ENCODE assay signal across 16 cellular contexts in the genomic region with DNA sequence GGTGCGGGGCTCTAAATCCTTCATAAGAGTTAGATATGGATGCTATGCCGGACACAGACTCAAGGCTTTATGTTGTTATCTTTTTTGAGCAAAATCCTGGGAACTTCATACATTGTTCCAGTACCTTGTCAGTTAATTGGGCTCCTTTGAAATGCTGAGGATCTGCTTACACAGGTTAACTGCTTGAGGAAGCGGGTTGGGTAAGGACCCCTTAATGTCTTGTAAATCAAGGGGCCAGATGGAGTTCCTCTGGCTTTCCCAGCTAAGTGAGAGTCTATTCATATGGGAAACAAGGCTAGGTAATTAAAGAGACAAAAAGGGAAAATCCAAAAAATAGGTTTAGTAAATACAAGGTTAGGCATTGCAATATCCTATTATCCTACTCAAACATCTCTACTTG.
DNase-seq lines count a peak whose midpoint lies in the region; ATAC-seq and TF ChIP-seq lines count a peak whose summit lies in the region.
"Had no signal": no experiment of that assay in that cellular context is flagged by ENCODE, and none has a peak within 500 bp of the region (broad histone marks: within the 10 kb centered on the region; RNA-seq: fewer than 3 reads in every experiment).

No MANE protein-coding gene starts in this region.

- H4K20me1 ChIP-seq in H9 (ENCODE audit: control insufficient read depth, insufficient read depth, insufficient read length) (no peaks in the 10 kb centered on the region), neural progenitor cell (ENCODE audit: low read depth) (no peaks in the 10 kb centered on the region)

- H3K9me3 ChIP-seq in H9 (ENCODE audit: control insufficient read depth, low read depth, low read length) (no peaks in the 10 kb centered on the region), NT2/D1 (ENCODE audit: insufficient read depth, low read length) (no peaks in the 10 kb centered on the region), iPS-15b (ENCODE audit: control insufficient read depth, insufficient read depth, low read length) (no peaks in the 10 kb centered on the region), neural progenitor cell (ENCODE audit: low read depth) (no peaks in the 10 kb centered on the region)
- H3K9me3 ChIP-seq: Caco-2, SK-N-SH had no signal

- H3K4me1 ChIP-seq in H9 (ENCODE audit: insufficient read depth, low read length) (no peaks in the 10 kb centered on the region), NT2/D1 (ENCODE audit: insufficient read depth, insufficient read length) (peaks cover 3% of the 10 kb centered on the region), iPS-15b (ENCODE audit: control insufficient read depth, insufficient read depth, low read length) (peaks cover 15% of the 10 kb centered on the region), neural progenitor cell (peaks cover 21% of the 10 kb centered on the region)

- H2AFZ ChIP-seq in H9 (ENCODE audit: low read length), result no peak overlapping the region
- no peak overlapping the region for H2AFZ ChIP-seq in neural progenitor cell (replicated peaks)

- H3T11ph ChIP-seq in H9 (ENCODE audit: low read length), result no peak overlapping the region

- no peak overlapping the region for H4K8ac ChIP-seq in H9 (replicated peaks; ENCODE audit: insufficient read length, low read depth, low read length)

- H3K27ac ChIP-seq in H9 (ENCODE audit: insufficient read length, low read depth, low read length), result no peak overlapping the region
- H3K27ac ChIP-seq in neural progenitor cell, result no peak overlapping the region

- H3K79me2 ChIP-seq in H9 (ENCODE audit: insufficient read depth, low read length), result no peaks in the 10 kb centered on the region
- no peaks in the 10 kb centered on the region for H3K79me2 ChIP-seq in neural progenitor cell (ENCODE audit: low read depth)

- TF ChIP-seq CTCF in H9 (conservative IDR thresholded peaks at IDR 0.05) (no peak), neural progenitor cell (IDR thresholded peaks at IDR 0.05) (no peak)

- H3K27me3 ChIP-seq in H9 (ENCODE audit: insufficient read depth, low read length) (peaks cover 54% of the 10 kb centered on the region), NT2/D1 (ENCODE audit: insufficient read depth, insufficient read length) (peaks cover 92% of the 10 kb centered on the region), iPS-15b (ENCODE audit: control insufficient read depth, insufficient read depth, low read length) (peaks cover 86% of the 10 kb centered on the region), neural progenitor cell (peaks cover 82% of the 10 kb centered on the region)

- H3K4ac ChIP-seq in H9 (ENCODE audit: low read depth, low read length), result no peak overlapping the region

- peak overlapping the region in 1 of 3 experiments; percentile 24; a peak in 2 of 7 replicates for H3K27ac Mint-ChIP-seq in H9
- no peak overlapping the region for H3K27ac Mint-ChIP-seq in neural progenitor cell
- H3K27ac Mint-ChIP-seq in activated CD4-positive, alpha-beta T cell treated with anti-CD3 and anti-CD28 coated beads, Interleukin-2, amount 10 ng/mL, durations not matched to agents 7 days and 5 days, result no peak overlapping the region
- H3K27ac Mint-ChIP-seq: CD4-positive, alpha-beta T cell; IgD-negative memory B cell had no signal

- H3K4me3 ChIP-seq in NT2/D1 (ENCODE audit: insufficient read length, low read depth) (no peak overlapping the region), iPS-15b (ENCODE audit: low read depth, low read length) (peak overlapping the region; percentile 6), neural progenitor cell (peak overlapping the region; percentile 44)

- no peak overlapping the region for H2BK5ac ChIP-seq in H9 (ENCODE audit: insufficient read length, low read length)

- H3K4me2 ChIP-seq in H9 (ENCODE audit: insufficient read depth, insufficient read length, low read length), result peak overlapping the region; percentile 90
- H3K4me2 ChIP-seq in neural progenitor cell, result peak overlapping the region; percentile 69
- H3K4me2 ChIP-seq: SK-N-SH had no signal

- no peak overlapping the region for H3K9ac ChIP-seq in H9 (ENCODE audit: extremely low read depth, insufficient read length, low read length)
- H3K9ac ChIP-seq in NT2/D1 (ENCODE audit: insufficient read length, low read depth), result no peak overlapping the region
- H3K9ac ChIP-seq in iPS-15b (ENCODE audit: low read depth, low read length), result no peak overlapping the region
- no peak overlapping the region for H3K9ac ChIP-seq in neural progenitor cell
- H3K9ac ChIP-seq: SK-N-SH had no signal

- H3K27me3 Mint-ChIP-seq in H9 (ENCODE audit: low read depth), result peaks cover 100% of the 10 kb centered on the region
- H3K27me3 Mint-ChIP-seq in neural progenitor cell (ENCODE audit: insufficient read depth, low read depth), result peaks cover 2% of the 10 kb centered on the region
- no peaks in the 10 kb centered on the region for H3K27me3 Mint-ChIP-seq in activated CD4-positive, alpha-beta T cell treated with anti-CD3 and anti-CD28 coated beads, Interleukin-2, amount 10 ng/mL, durations not matched to agents 7 days and 5 days

- ATAC-seq in GM19455 (IDR thresholded peaks at IDR 0.05; ENCODE audit: unreplicated experiment), result no peak

- no peak overlapping the region for H2BK20ac ChIP-seq in H9 (ENCODE audit: low read depth, low read length, poor library complexity, severe bottlenecking)

- WGBS in H9 (ENCODE audit: extremely low coverage, insufficient read length, low lambda C conversion rate), result no CpG with 5 or more reads among the region's 3 CpGs

- H3K23ac ChIP-seq in H9 (ENCODE audit: insufficient read length, low read depth, low read length), result no peak overlapping the region

- H3K23me2 ChIP-seq in H9 (ENCODE audit: insufficient read length, low read depth, low read length, poor library complexity, severe bottlenecking), result peaks cover 4% of the 10 kb centered on the region

- peak overlapping the region; percentile 32 to 75; a peak in 4 of 5 replicates for H3K4me3 Mint-ChIP-seq in H9
- no peak overlapping the region for H3K4me3 Mint-ChIP-seq in neural progenitor cell
- H3K4me3 Mint-ChIP-seq in activated CD4-positive, alpha-beta T cell treated with anti-CD3 and anti-CD28 coated beads, Interleukin-2, amount 10 ng/mL, durations not matched to agents 7 days and 5 days, result no peak overlapping the region
- H3K4me3 Mint-ChIP-seq: CD4-positive, alpha-beta T cell; IgD-negative memory B cell had no signal

- no peak overlapping the region for H3K56ac ChIP-seq in H9 (ENCODE audit: insufficient read length, low read depth, low read length)

- H3K4me1 Mint-ChIP-seq in H9 (peaks cover 34 to 35% of the 10 kb centered on the region in 2 experiments), neural progenitor cell (peaks cover 17% of the 10 kb centered on the region)
- peaks cover 18% of the 10 kb centered on the region for H3K4me1 Mint-ChIP-seq in activated CD4-positive, alpha-beta T cell treated with anti-CD3 and anti-CD28 coated beads, Interleukin-2, amount 10 ng/mL, durations not matched to agents 7 days and 5 days

- no peak overlapping the region for H4K91ac ChIP-seq in H9 (ENCODE audit: insufficient read length, low read depth, low read length)

- H3K36me3 ChIP-seq in NT2/D1 (ENCODE audit: insufficient read depth, insufficient read length, low read length), result no peaks in the 10 kb centered on the region
- no peaks in the 10 kb centered on the region for H3K36me3 ChIP-seq in iPS-15b (ENCODE audit: control insufficient read depth, insufficient read depth, low read length)
- no peaks in the 10 kb centered on the region for H3K36me3 ChIP-seq in neural progenitor cell

- H3K79me1 ChIP-seq in H9 (ENCODE audit: insufficient read depth, low read depth, low read length, poor library complexity, severe bottlenecking), result no peaks in the 10 kb centered on the region

- no peak overlapping the region for H4K5ac ChIP-seq in H9 (ENCODE audit: insufficient read length, low read depth, low read length)

- H2BK12ac ChIP-seq in H9 (ENCODE audit: insufficient read length, low read depth, low read length), result no peak overlapping the region

- H2BK120ac ChIP-seq in H9 (ENCODE audit: low read depth, low read length, poor library complexity, severe bottlenecking), result no peak overlapping the region

- peaks cover 34% of the 10 kb centered on the region for H3F3A ChIP-seq in neural progenitor cell (ENCODE audit: low read depth)

- POLR2A ChIA-PET in activated CD4-positive, alpha-beta T cell treated with anti-CD3 and anti-CD28 coated beads, Interleukin-2, amount 10 ng/mL, durations not matched to agents 7 days and 5 days (lab: Charles Lee), result no interaction called here

- no peak overlapping the region for H2AK5ac ChIP-seq in H9 (ENCODE audit: insufficient read length, low read length)

- DNase-seq in H9, result peak; percentile 76
- DNase-seq in NT2/D1 (ENCODE audit: low read depth, low spot score), result peak; percentile 77
- DNase-seq in neural progenitor cell (ENCODE audit: low spot score), result no peak
- DNase-seq in NCI-H2081 treated with DMSO at 0.1 percent for 48 hours (lab: John Stamatoyannopoulos, UW), result no peak
- no peak for DNase-seq in activated CD4-positive, alpha-beta T cell treated with anti-CD3 and anti-CD28 coated beads, Interleukin-2, amount 10 ng/mL, durations not matched to agents 7 days and 5 days
- DNase-seq: Caco-2; CD4-positive, alpha-beta T cell; GF-D8; NCI-H1105; NCI-H1694; RPMI8226; SHP77 treated with DMSO at 0.1 percent for 48 hours; SK-N-SH had no signal

- peaks cover 3 to 14% (median 8%) of the 10 kb centered on the region in 3 experiments for H3K36me3 Mint-ChIP-seq in H9 (ENCODE audit: insufficient read depth in 1 of 3, low read depth in 3 of 3)
- no peaks in the 10 kb centered on the region for H3K36me3 Mint-ChIP-seq in neural progenitor cell
- H3K36me3 Mint-ChIP-seq in activated CD4-positive, alpha-beta T cell treated with anti-CD3 and anti-CD28 coated beads, Interleukin-2, amount 10 ng/mL, durations not matched to agents 7 days and 5 days (ENCODE audit: low read depth), result no peaks in the 10 kb centered on the region
- H3K36me3 Mint-ChIP-seq: IgD-negative memory B cell had no signal

- CTCF ChIA-PET in activated CD4-positive, alpha-beta T cell treated with anti-CD3 and anti-CD28 coated beads, Interleukin-2, amount 10 ng/mL, durations not matched to agents 7 days and 5 days (lab: Charles Lee), result interaction anchor here (0.6 to 2.6 kb wide), 7 partner anchors 13 to 644 kb away, joined by 3 to 37 read pairs (median 5); no protein-coding TSS in a partner anchor

- H2BK15ac ChIP-seq in H9 (ENCODE audit: low read depth, low read length), result no peak overlapping the region

- H3K14ac ChIP-seq in H9 (ENCODE audit: insufficient read depth, low read length), result no peak overlapping the region

- no peak overlapping the region for H3K18ac ChIP-seq in H9 (ENCODE audit: insufficient read length, low read depth, low read length)

- H3K9me3 Mint-ChIP-seq in H9 (peaks cover 15 to 23% of the 10 kb centered on the region in 2 experiments), neural progenitor cell (peaks cover 5% of the 10 kb centered on the region)
- no peaks in the 10 kb centered on the region for H3K9me3 Mint-ChIP-seq in activated CD4-positive, alpha-beta T cell treated with anti-CD3 and anti-CD28 coated beads, Interleukin-2, amount 10 ng/mL, durations not matched to agents 7 days and 5 days
- H3K9me3 Mint-ChIP-seq: CD4-positive, alpha-beta T cell; IgD-negative memory B cell had no signal

Comparison
In these comparisons a context has a peak if more than half of its experiments do, and no peak if none do; other contexts are left out.
1. DNase-seq: peak in H9 (single experiment) and NT2/D1 (single experiment); none in neural progenitor cell (single experiment), NCI-H2081 treated with DMSO at 0.1 percent for 48 hours (single experiment) and activated CD4-positive, alpha-beta T cell treated with anti-CD3 and anti-CD28 coated beads, Interleukin-2, amount 10 ng/mL, durations not matched to agents 7 days and 5 days (single experiment).
2. H3K4me3 Mint-ChIP-seq: peak in H9 (2 of 2); none in neural progenitor cell (single experiment) and activated CD4-positive, alpha-beta T cell treated with anti-CD3 and anti-CD28 coated beads, Interleukin-2, amount 10 ng/mL, durations not matched to agents 7 days and 5 days (single experiment).